8 cellular contexts compared by ENCODE assay signal in genomic region chr22:45671051-45671782, GRCh38. TPM values are rescaled to one million over a fixed set of nuclear protein-coding genes. Genes with fewer than 3 reads are reported as not detected.
A peak's percentile ranks its signal among the peaks of the same experiment; 100 is the strongest.
DNase-seq lines count a peak whose midpoint lies in the region; ATAC-seq, FAIRE-seq and TF ChIP-seq lines count a peak whose summit lies in the region.

No MANE protein-coding gene starts in this region.

- POLR2A ChIA-PET in BJ (lab: Charles Lee) (no interaction called here), GM12878 (lab: Charles Lee) (interaction anchor here (1.0 to 2.1 kb wide), 2 partner anchors 9 to 13 kb away, joined by 4 to 6 read pairs; no protein-coding TSS in a partner anchor)

- intact Hi-C loops in GM12878 (cut with micrococcal nuclease; ENCODE audit: unreplicated experiment) = loop anchor here (5.0 kb wide), 1 partner anchor 106 kb away; no protein-coding TSS in a partner anchor
- intact Hi-C loops in spleen (cut with DNase I; ENCODE audit: low total_unique reads) = no loop called here

- CTCF ChIA-PET in BJ (lab: Yijun Ruan, JAX) (interaction anchor here (1.1 to 1.5 kb wide), 3 partner anchors 60 to 196 kb away, joined by 3 to 4 read pairs (median 3); no protein-coding TSS in a partner anchor), GM12878 (lab: Yijun Ruan, JAX) (interaction anchor here (0.6 kb wide), 1 partner anchor 10 kb away, joined by 4 read pairs; no protein-coding TSS in a partner anchor)

- WGBS in GM12878 (ENCODE audit: insufficient coverage, insufficient replicate concordance, low lambda C conversion rate, missing lambda C conversion rate) = 21% methylated on average over 14 of the region's 32 CpGs
- WGBS in spleen, 5 donors = 9 to 26% (median 11%) methylated on average over 11 to 32 of the region's 32 CpGs

- TF ChIP-seq EP300 in GM12878 (IDR thresholded peaks at IDR 0.05; ENCODE audit: borderline replicate concordance in 1 of 2, control insufficient read depth in 1 of 2, low read depth in 2 of 2, low read length in 2 of 2) = no peak

- peak overlapping the region; percentile 48 for H3K4me2 ChIP-seq in GM12878 (ENCODE audit: control insufficient read depth, insufficient read depth)

- TF ChIP-seq RAD21 in GM12878 (IDR thresholded peaks at IDR 0.05; ENCODE audit: insufficient read depth, low read depth, low read length) = no peak

- H3K79me2 ChIP-seq in GM12878 (ENCODE audit: control insufficient read depth, insufficient read depth, low read length) = peaks cover 46% of the 10 kb centered on the region

- H3K4me1 ChIP-seq in GM12878 (ENCODE audit: control insufficient read depth, insufficient read depth, low read length) = peaks cover 10% of the 10 kb centered on the region; the same call in 1 of the 2 replicates
- peaks cover 13% of the 10 kb centered on the region for H3K4me1 ChIP-seq in iPS-20b (ENCODE audit: insufficient read depth, low read length)
- H3K4me1 ChIP-seq in spleen = peaks cover 12 to 45% (median 34%) of the 10 kb centered on the region in 6 donors

- RAD21 ChIA-PET in GM12878 (lab: Charles Lee; ENCODE audit: unreplicated experiment) = interaction anchor here (0.8 to 1.8 kb wide), 2 partner anchors 25 to 36 kb away, joined by 3 to 6 read pairs; no protein-coding TSS in a partner anchor

- H3K9ac ChIP-seq in GM12878 (ENCODE audit: control insufficient read depth, insufficient read depth, low read length) (peak overlapping the region; percentile 97), iPS-20b (ENCODE audit: low read depth, low read length) (peak overlapping the region; percentile 90)

- peak overlapping the region; percentile 87 for H2AFZ ChIP-seq in GM12878 (ENCODE audit: control insufficient read depth, low read depth, low read length)

- no peak for FAIRE-seq in GM12878 (lab: Jason Lieb, UNC)

- DNase-seq in BJ (ENCODE audit: low read depth) = no peak
- DNase-seq in GM12878 (ENCODE audit: low read depth, low spot score) = no peak
- peak; percentile 75 for DNase-seq in spleen

- H3K4me3 ChIP-seq in BJ (ENCODE audit: low read depth, low read length) = peak overlapping the region; percentile 70
- H3K4me3 ChIP-seq in GM12878 = peak overlapping the region; percentile 96
- peak overlapping the region; percentile 99 for H3K4me3 ChIP-seq in iPS-20b (ENCODE audit: low read length)
- peak overlapping the region; percentile 66 to 92 (median 84) for H3K4me3 ChIP-seq in spleen

- peak; percentile 8 for ATAC-seq in HG03460 (IDR thresholded peaks at IDR 0.05; ENCODE audit: unreplicated experiment)
- no peak for ATAC-seq in GM12878
- no peak for ATAC-seq in GM21515 (IDR thresholded peaks at IDR 0.05; ENCODE audit: unreplicated experiment)
- ATAC-seq in HG03139 (IDR thresholded peaks at IDR 0.05; ENCODE audit: unreplicated experiment) = no peak
- ATAC-seq in HG03571 (IDR thresholded peaks at IDR 0.05; ENCODE audit: unreplicated experiment) = no peak

- H3K9me3 ChIP-seq in GM12878 (replicated peaks; ENCODE audit: control insufficient read depth, insufficient read depth, low read length) = no peaks in the 10 kb centered on the region; the same call in 1 of the 3 replicates
- H3K9me3 ChIP-seq in iPS-20b (ENCODE audit: insufficient read depth, low read depth, low read length) = no peaks in the 10 kb centered on the region
- no peaks in the 10 kb centered on the region for H3K9me3 ChIP-seq in spleen

- TF ChIP-seq POLR2A in GM12878 (IDR thresholded peaks at IDR 0.05; ENCODE audit: low read depth, low read length) = no peak
- TF ChIP-seq POLR2A in spleen (IDR thresholded peaks at IDR 0.05) = no peak

- peak overlapping the region; percentile 92 for H3K27ac ChIP-seq in GM12878 (ENCODE audit: control insufficient read depth, insufficient read depth)
- peak overlapping the region; percentile 91 for H3K27ac ChIP-seq in iPS-20b (ENCODE audit: low read length)
- H3K27ac ChIP-seq in spleen = peak overlapping the region; percentile 72 to 89 (median 84)

- SMC1A ChIA-PET in GM12878 (lab: Charles Lee; ENCODE audit: uncharacterized antibody, unreplicated experiment) = interaction anchor here (1.2 to 2.2 kb wide), 2 partner anchors 11 to 27 kb away, joined by 3 to 6 read pairs; no protein-coding TSS in a partner anchor

- no peak for TF ChIP-seq CTCF in BJ (IDR thresholded peaks at IDR 0.05; ENCODE audit: insufficient read depth, low read depth, low read length)
- no peak for TF ChIP-seq CTCF in GM12878 (IDR thresholded peaks at IDR 0.05 in 2 of 3, conservative IDR thresholded peaks at IDR 0.05 in 1 of 3; ENCODE audit: control insufficient read depth in 2 of 3, extremely low read depth in 1 of 3, insufficient read depth in 1 of 3, low read depth in 3 of 3, low read length in 3 of 3)
- no peak for TF ChIP-seq CTCF in spleen (IDR thresholded peaks at IDR 0.05 in 8 of 11, conservative IDR thresholded peaks at IDR 0.05 in 3 of 11)

- in situ Hi-C loops in GM12878 (cut with MboI) = no loop called here

- no peaks in the 10 kb centered on the region for H4K20me1 ChIP-seq in GM12878 (ENCODE audit: control insufficient read depth, insufficient read depth)

- TSS peak; percentile 59 for BruUV-seq in GM12878 (replicated peaks; lab: Mats Ljungman, UMichigan)

- no peaks in the 10 kb centered on the region for H3K36me3 ChIP-seq in BJ (ENCODE audit: control insufficient read depth, insufficient read depth, low read length)
- peaks cover 0 to 7% of the 10 kb centered on the region in 2 experiments; a peak in 2 of 4 replicates for H3K36me3 ChIP-seq in GM12878 (ENCODE audit: control insufficient read depth in 2 of 2, insufficient read depth in 2 of 2, low read length in 1 of 2)
- H3K36me3 ChIP-seq in iPS-20b (ENCODE audit: insufficient read depth, low read depth, low read length) = 0 out of 2 replicates have a peak, but pooled peaks cover 6% of the 10 kb centered on the region
- peaks cover 0 to 7% (median 0%) of the 10 kb centered on the region in 6 donors for H3K36me3 ChIP-seq in spleen

- H3K27me3 ChIP-seq in BJ (ENCODE audit: control insufficient read depth, insufficient read depth, low read length) (no peaks in the 10 kb centered on the region), GM12878 (replicated peaks in 1 of 2; ENCODE audit: control insufficient read depth in 2 of 2, insufficient read depth in 2 of 2, low read length in 1 of 2) (no peaks in the 10 kb centered on the region), iPS-20b (ENCODE audit: insufficient read depth, low read length) (no peaks in the 10 kb centered on the region), spleen (replicated peaks in 1 of 7) (no peaks in the 10 kb centered on the region)

TF ChIP-seq in GM12878, 131 proteins besides CTCF, POLR2A, EP300 and RAD21 (continues in another document):
- TF ChIP-seq CBX5 (IDR thresholded peaks at IDR 0.05; ENCODE audit: low read depth) = no peak
- TF ChIP-seq PML (IDR thresholded peaks at IDR 0.05; ENCODE audit: low read length) = no peak
- TF ChIP-seq, protein P1, sequence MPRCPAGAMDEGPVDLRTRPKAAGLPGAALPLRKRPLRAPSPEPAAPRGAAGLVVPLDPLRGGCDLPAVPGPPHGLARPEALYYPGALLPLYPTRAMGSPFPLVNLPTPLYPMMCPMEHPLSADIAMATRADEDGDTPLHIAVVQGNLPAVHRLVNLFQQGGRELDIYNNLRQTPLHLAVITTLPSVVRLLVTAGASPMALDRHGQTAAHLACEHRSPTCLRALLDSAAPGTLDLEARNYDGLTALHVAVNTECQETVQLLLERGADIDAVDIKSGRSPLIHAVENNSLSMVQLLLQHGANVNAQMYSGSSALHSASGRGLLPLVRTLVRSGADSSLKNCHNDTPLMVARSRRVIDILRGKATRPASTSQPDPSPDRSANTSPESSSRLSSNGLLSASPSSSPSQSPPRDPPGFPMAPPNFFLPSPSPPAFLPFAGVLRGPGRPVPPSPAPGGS (IDR thresholded peaks at IDR 0.05; ENCODE audit: borderline replicate concordance, insufficient read depth, low read depth, low read length, poor library complexity, severe bottlenecking) = peak; percentile 55
- 0 out of 2 replicates have a peak, but pooled peaks have one; percentile 10 for TF ChIP-seq MTA2 (IDR thresholded peaks at IDR 0.05; ENCODE audit: low read depth)
- no peak for TF ChIP-seq DPF2 (IDR thresholded peaks at IDR 0.05)
- TF ChIP-seq ZNF622 (IDR thresholded peaks at IDR 0.05) = no peak
- TF ChIP-seq, protein P2, sequence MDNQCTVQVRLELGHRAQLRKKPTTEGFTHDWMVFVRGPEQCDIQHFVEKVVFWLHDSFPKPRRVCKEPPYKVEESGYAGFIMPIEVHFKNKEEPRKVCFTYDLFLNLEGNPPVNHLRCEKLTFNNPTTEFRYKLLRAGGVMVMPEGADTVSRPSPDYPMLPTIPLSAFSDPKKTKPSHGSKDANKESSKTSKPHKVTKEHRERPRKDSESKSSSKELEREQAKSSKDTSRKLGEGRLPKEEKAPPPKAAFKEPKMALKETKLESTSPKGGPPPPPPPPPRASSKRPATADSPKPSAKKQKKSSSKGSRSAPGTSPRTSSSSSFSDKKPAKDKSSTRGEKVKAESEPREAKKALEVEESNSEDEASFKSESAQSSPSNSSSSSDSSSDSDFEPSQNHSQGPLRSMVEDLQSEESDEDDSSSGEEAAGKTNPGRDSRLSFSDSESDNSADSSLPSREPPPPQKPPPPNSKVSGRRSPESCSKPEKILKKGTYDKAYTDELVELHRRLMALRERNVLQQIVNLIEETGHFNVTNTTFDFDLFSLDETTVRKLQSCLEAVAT (IDR thresholded peaks at IDR 0.05) = peak; percentile 43; the same call in 1 of the 2 replicates

RNA-seq across cellular contexts. Expression of gene ATXN10, which starts 0.4 kb away (rescaled TPM):
- polyA plus RNA-seq in BJ (2011; rRNA removed) (328 and 481 TPM in 2 replicates), GM12878 (2011; rRNA removed) (222 and 249 TPM in 2 replicates), GM12878 (2014; fragmentation: Illumina TruSeq; extraction: Trizol) (212 and 252 TPM in 2 replicates), GM12878 (2014; fragmentation: Nextera tagmentation; extraction: Ambion mirVana) (10 to 100 TPM; 29.2 to 68.3 TPM), GM12878 (2014; rRNA removed) (118 TPM in 2 replicates), GM12878 (2016; fragmentation: Nextera tagmentation; extraction: Ambion mirVana) (100 to 1,000 TPM; 199 to 215 TPM), spleen (10 to 100 TPM; 46.1 to 59.4 (median 57.6) TPM)
- 276 and 373 TPM in 2 replicates for polyA minus RNA-seq in BJ (2011; rRNA and poly(A)+ RNA removed)
- 125 and 158 TPM in 2 replicates for total RNA-seq in GM12878 (2013; cell fraction: nucleolus; rRNA removed)
- total RNA-seq in GM12878 (2014; rRNA removed) (43.4 and 44.5 TPM in 2 replicates), GM12878 (2014; rRNA removed; fragmentation: Illumina TruSeq; extraction: Trizol) (76.5 and 80.3 TPM in 2 replicates), GM12878 (2021) (166 and 174 TPM in 2 replicates), spleen (100 to 1,000 TPM in 2 of 7 donors, 10 to 100 TPM in 5; 79.1 to 119 (median 87.4) TPM)
- polyA plus RNA-seq in GM12878 (2011; ENCODE audit: low read depth) = 47.0 TPM
- polyA plus RNA-seq in GM12878 (2011; cell fraction: cytosol; rRNA removed) = 107 and 121 TPM in 2 replicates
- 55.1 and 55.8 TPM in 2 replicates for polyA plus RNA-seq in GM12878 (2011; cell fraction: nucleus; rRNA removed)
- polyA plus RNA-seq in GM12878 (2012) = 106 and 143 TPM in 2 replicates
- 250 and 380 TPM in 2 replicates for polyA minus RNA-seq in GM12878 (2011; rRNA and poly(A)+ RNA removed)
- 60.9 and 72.2 TPM in 2 replicates for polyA minus RNA-seq in GM12878 (2011; cell fraction: cytosol; rRNA and poly(A)+ RNA removed)
- polyA minus RNA-seq in GM12878 (2011; cell fraction: nucleus; rRNA and poly(A)+ RNA removed) = 56.6 and 81.7 TPM in 2 replicates
